Comparison of ENCODE assay signal across 14 cellular contexts in the genomic region with DNA sequence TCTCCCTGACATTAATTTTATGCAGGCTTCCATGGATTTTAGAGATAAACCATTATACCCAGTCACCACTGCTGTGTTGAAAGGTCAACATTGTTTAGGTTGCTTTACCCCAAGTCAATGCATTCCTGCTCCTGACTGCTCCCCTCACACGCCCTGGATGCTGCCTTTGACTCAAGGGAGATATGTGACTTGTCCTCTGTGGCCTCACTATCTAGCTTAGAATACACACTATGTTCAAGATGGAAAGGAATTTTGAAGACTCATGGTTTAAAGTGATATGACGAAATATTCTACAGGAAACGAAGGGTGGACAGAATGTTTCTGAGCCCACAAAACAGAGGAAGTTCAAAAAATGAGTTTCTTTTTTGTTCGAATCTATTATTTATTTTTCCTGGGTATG.
DNase-seq lines count a peak whose midpoint lies in the region; ATAC-seq, FAIRE-seq and TF ChIP-seq lines count a peak whose summit lies in the region.
"Had no signal": no experiment of that assay in that cellular context is flagged by ENCODE, and none has a peak within 500 bp of the region (broad histone marks: within the 10 kb centered on the region; RNA-seq: fewer than 3 reads in every experiment).

No MANE protein-coding gene starts in this region.

- H3K4me1 ChIP-seq in HepG2 (ENCODE audit: insufficient read depth, low read length), result no peaks in the 10 kb centered on the region
- H3K4me1 ChIP-seq: prostate gland had no signal

- H3K9me3 ChIP-seq in HepG2 (ENCODE audit: low read length), result no peaks in the 10 kb centered on the region
- H3K9me3 ChIP-seq: prostate gland, thoracic aorta had no signal

- TF ChIP-seq RAD21 in HepG2 (CRISPR knock-in tag; IDR thresholded peaks at IDR 0.05), result no peak

- no peaks in the 10 kb centered on the region for H3K79me2 ChIP-seq in HepG2 (ENCODE audit: insufficient read depth, low read length)

- no peak overlapping the region for H3K4me2 ChIP-seq in HepG2 (ENCODE audit: low read depth, low read length)

- TF ChIP-seq CTCF in NB4 (IDR thresholded peaks at IDR 0.05; ENCODE audit: low read depth, low read length), result no peak
- no peak for TF ChIP-seq CTCF in brain microvascular endothelial cell (IDR thresholded peaks at IDR 0.05; ENCODE audit: low read depth, low read length, missing control alignments)
- TF ChIP-seq CTCF in HepG2 (CRISPR knock-in tag; IDR thresholded peaks at IDR 0.05), result no peak

- POLR2A ChIA-PET in HepG2 (lab: Yijun Ruan, JAX), result no interaction called here

- BruUV-seq in HepG2 (replicated peaks; lab: Mats Ljungman, UMichigan), result no TSS peak

- H3K27ac ChIP-seq in brain microvascular endothelial cell, result peak overlapping the region; percentile 72
- no peak overlapping the region for H3K27ac ChIP-seq in HepG2 (ENCODE audit: extremely low read length, insufficient read depth, low read length)
- H3K27ac ChIP-seq: prostate gland, thoracic aorta, VCaP had no signal

- DNase-seq in Daoy (ENCODE audit: low read depth), result peak; percentile 15
- DNase-seq in NB4 (ENCODE audit: low read depth), result peak; percentile 76
- peak; percentile 33 for DNase-seq in brain microvascular endothelial cell
- no peak for DNase-seq in HepG2 (ENCODE audit: low spot score)
- DNase-seq in RPMI8226, result no peak
- DNase-seq in COR-L47 (lab: John Stamatoyannopoulos, UW), result no peak
- DNase-seq in ACHN, result no peak
- DNase-seq: activated T-cell treated with anti-CD3 and anti-CD28 coated beads, Interleukin-2, amount 50 U/mL, for 72 hours; central memory CD4-positive, alpha-beta T cell; NCI-H1694 had no signal

- no peak overlapping the region for H2AFZ ChIP-seq in HepG2 (ENCODE audit: low read length)

- H3K9ac ChIP-seq in HepG2 (ENCODE audit: insufficient read depth, low read depth, low read length), result no peak overlapping the region

- in situ Hi-C loops in brain microvascular endothelial cell (cut with HindIII; ENCODE audit: low pct_ligation_motif_present, low sequenced_read_pairs), result no loop called here
- in situ Hi-C loops in HepG2 (cut with HindIII; ENCODE audit: extremely low pct_ligation_motif_present, low pct_unique_long_range_greater_than_20kb), result no loop called here
- in situ Hi-C loops in ACHN (cut with HindIII; ENCODE audit: low pct_ligation_motif_present, low pct_unique_long_range_greater_than_20kb, low sequenced_read_pairs), result no loop called here

- FAIRE-seq in HepG2 (lab: Jason Lieb, UNC), result no peak

- intact Hi-C loops in HepG2 (cut with micrococcal nuclease; ENCODE audit: unreplicated experiment), result no loop called here

- CTCF ChIA-PET in HepG2 (lab: Yijun Ruan, JAX; ENCODE audit: low intra/inter-chr PET ratio, low total read pairs), result no interaction called here

- 0% methylated on average over 4 of the region's 4 CpGs for WGBS in HepG2 (ENCODE audit: low lambda C conversion rate)

- no peak overlapping the region for H3K4me3 ChIP-seq in NB4 (ENCODE audit: low read depth, low read length)
- no peak overlapping the region for H3K4me3 ChIP-seq in brain microvascular endothelial cell (ENCODE audit: low read depth, low read length)
- H3K4me3 ChIP-seq in HepG2 (replicated peaks in 1 of 3; ENCODE audit: insufficient read depth in 1 of 3, low read depth in 2 of 3, low read length in 3 of 3), result no peak overlapping the region
- H3K4me3 ChIP-seq: prostate gland, thoracic aorta had no signal

- H3K27me3 ChIP-seq in brain microvascular endothelial cell (replicated peaks) (no peaks in the 10 kb centered on the region), HepG2 (ENCODE audit: control insufficient read depth in 1 of 2, insufficient read depth in 2 of 2, low read length in 2 of 2) (no peaks in the 10 kb centered on the region)

- ATAC-seq in HepG2, result no peak
- ATAC-seq in GM21423 (IDR thresholded peaks at IDR 0.05; ENCODE audit: unreplicated experiment), result no peak
- ATAC-seq: activated T-cell treated with anti-CD3 and anti-CD28 coated beads, Interleukin-2, amount 50 U/mL, for 72 hours had no signal

- H3K36me3 ChIP-seq in brain microvascular endothelial cell (replicated peaks), result no peaks in the 10 kb centered on the region
- H3K36me3 ChIP-seq in HepG2 (replicated peaks in 1 of 2; ENCODE audit: control insufficient read depth in 1 of 2, insufficient read depth in 2 of 2, low read length in 2 of 2), result no peaks in the 10 kb centered on the region
- H3K36me3 ChIP-seq: prostate gland, thoracic aorta had no signal

- TF ChIP-seq POLR2A in NB4 (IDR thresholded peaks at IDR 0.05; ENCODE audit: extremely low read depth, insufficient read length), result no peak
- TF ChIP-seq POLR2A in HepG2 (IDR thresholded peaks at IDR 0.05; ENCODE audit: insufficient read depth in 1 of 2, low read depth in 2 of 2, low read length in 2 of 2), result no peak

- H4K20me1 ChIP-seq in HepG2 (ENCODE audit: insufficient read depth, low read length), result no peaks in the 10 kb centered on the region

- TF ChIP-seq EP300 in HepG2 (IDR thresholded peaks at IDR 0.05; ENCODE audit: low read depth in 2 of 2, low read length in 2 of 2) (no peak), HepG2 (CRISPR knock-in tag; IDR thresholded peaks at IDR 0.05; ENCODE audit: borderline replicate concordance) (no peak)

TF ChIP-seq in HepG2, 621 proteins besides CTCF, POLR2A, EP300 and RAD21:
- TF ChIP-seq ZFP62 (CRISPR knock-in tag; IDR thresholded peaks at IDR 0.05), result no peak
- TF ChIP-seq CEBPB (IDR thresholded peaks at IDR 0.05; ENCODE audit: borderline replicate concordance, low read depth, low read length), result 0 out of 2 replicates have a peak, but pooled peaks have one; percentile 2

Comparison
In these comparisons a context has a peak if more than half of its experiments do, and no peak if none do; other contexts are left out.
1. DNase-seq: peak in Daoy (single experiment), NB4 (single experiment) and brain microvascular endothelial cell (single experiment); none in HepG2 (single experiment), RPMI8226 (single experiment), COR-L47 (single experiment) and ACHN (single experiment).